24 cellular contexts compared by ENCODE assay signal in genomic region chr4:28279249-28279648, GRCh38.
A peak's percentile ranks its signal among the peaks of the same experiment; 100 is the strongest.
DNase-seq lines count a peak whose midpoint lies in the region; ATAC-seq and TF ChIP-seq lines count a peak whose summit lies in the region.
"Had no signal": no experiment of that assay in that cellular context is flagged by ENCODE, and none has a peak within 500 bp of the region (broad histone marks: within the 10 kb centered on the region; RNA-seq: fewer than 3 reads in every experiment).

No MANE protein-coding gene starts in this region.

- in situ Hi-C loops in mammary epithelial cell (cut with MboI; ENCODE audit: low sequenced_read_pairs in 2 of 2), result no loop called here

- peak in 1 of 2 experiments; percentile 22 for DNase-seq in Caco-2
- no peak for DNase-seq in mammary epithelial cell
- peak in 1 of 2 donors; percentile 71 for DNase-seq in foreskin keratinocyte
- peak in 1 of 2 donors; percentile 2 for DNase-seq in trophoblast cell
- DNase-seq in hippocampal formation (lab: John Stamatoyannopoulos, UW), result no peak
- DNase-seq in AG08396 (ENCODE audit: low spot score), result no peak
- DNase-seq in NCI-H2029 treated with DMSO at 0.1 percent for 48 hours (lab: John Stamatoyannopoulos, UW), result no peak
- DNase-seq: EL, GF-D8, GOT3, HCEC 1CT, KBM-7, NCI-H1105 treated with DMSO at 0.1 percent for 48 hours, NCI-H2081 treated with DMSO at 0.1 percent for 48 hours, NCI-H2171 treated with DMSO at 0.1 percent for 48 hours, NCI-H446, NCI-H526, OCI-M1 had no signal

- dilution Hi-C loops in mammary epithelial cell (cut with HindIII; ENCODE audit: low sequenced_read_pairs), result no loop called here

- H3K27me3 ChIP-seq in Caco-2 (replicated peaks; ENCODE audit: control insufficient read depth, insufficient read depth, low read length), result no peaks in the 10 kb centered on the region
- no peaks in the 10 kb centered on the region for H3K27me3 ChIP-seq in mammary epithelial cell (ENCODE audit: insufficient read depth, low read length)
- no peaks in the 10 kb centered on the region for H3K27me3 ChIP-seq in foreskin keratinocyte
- H3K27me3 ChIP-seq in trophoblast cell (ENCODE audit: insufficient read depth, low read length), result no peaks in the 10 kb centered on the region
- H3K27me3 ChIP-seq: SJSA1 had no signal

- peak overlapping the region; percentile 95 for H2BK5ac ChIP-seq in trophoblast cell (ENCODE audit: low read depth, low read length, poor library complexity)

- H4K91ac ChIP-seq in trophoblast cell (ENCODE audit: low read depth, low read length), result peak overlapping the region; percentile 87

- BruUV-seq in Caco-2 (replicated peaks; lab: Mats Ljungman, UMichigan) (no TSS peak), mammary epithelial cell (replicated peaks; lab: Mats Ljungman, UMichigan) (no TSS peak)

- H2AFZ ChIP-seq in mammary epithelial cell (ENCODE audit: low read depth, low read length), result peak overlapping the region; percentile 20
- no peak overlapping the region for H2AFZ ChIP-seq in trophoblast cell (ENCODE audit: insufficient read depth, low read length, poor library complexity)

- ATAC-seq in foreskin keratinocyte, result no peak
- ATAC-seq in GM19452 (IDR thresholded peaks at IDR 0.05; ENCODE audit: unreplicated experiment), result no peak
- ATAC-seq: Right ventricle myocardium inferior had no signal

- H3K79me1 ChIP-seq in trophoblast cell (ENCODE audit: low read length), result peaks cover 28% of the 10 kb centered on the region

- TF ChIP-seq CTCF in Caco-2 (IDR thresholded peaks at IDR 0.05; ENCODE audit: insufficient read depth in 1 of 2, low read depth in 1 of 2, low read length in 1 of 2, severe bottlenecking in 1 of 2, unreplicated experiment in 1 of 2) (no peak), mammary epithelial cell (conservative IDR thresholded peaks at IDR 0.05 in 1 of 2, IDR thresholded peaks at IDR 0.05 in 1 of 2; ENCODE audit: extremely low read depth in 1 of 2, insufficient read depth in 1 of 2, low read depth in 1 of 2, low read length in 2 of 2) (no peak), foreskin keratinocyte (conservative IDR thresholded peaks at IDR 0.05) (no peak)

- H3K4me1 Mint-ChIP-seq in Caco-2 (ENCODE audit: low read depth, unreplicated experiment), result peaks cover 46% of the 10 kb centered on the region
- H3K4me1 Mint-ChIP-seq: B cell, CD14-positive monocyte had no signal

- H3K36me3 Mint-ChIP-seq in Caco-2 (ENCODE audit: insufficient read depth, unreplicated experiment), result peaks cover 14% of the 10 kb centered on the region
- H3K36me3 Mint-ChIP-seq: CD14-positive monocyte had no signal

- H3K36me3 ChIP-seq in Caco-2 (ENCODE audit: control insufficient read depth, insufficient read depth, low read length) (no peaks in the 10 kb centered on the region), mammary epithelial cell (ENCODE audit: insufficient read depth, low read length) (no peaks in the 10 kb centered on the region), trophoblast cell (ENCODE audit: control insufficient read depth in 1 of 2, insufficient read depth in 2 of 2, low read length in 2 of 2) (no peaks in the 10 kb centered on the region)
- H3K36me3 ChIP-seq: SJSA1 had no signal

- peak overlapping the region; percentile 87 for H3K27ac Mint-ChIP-seq in Caco-2 (ENCODE audit: unreplicated experiment)
- H3K27ac Mint-ChIP-seq: B cell, CD14-positive monocyte had no signal

- H3K4me2 ChIP-seq in mammary epithelial cell (ENCODE audit: insufficient read depth, low read depth, low read length), result no peak overlapping the region
- H3K4me2 ChIP-seq in trophoblast cell (ENCODE audit: low read length), result no peak overlapping the region

- intact Hi-C loops in Caco-2 (cut with micrococcal nuclease; ENCODE audit: unreplicated experiment), result no loop called here
- intact Hi-C loops in mammary epithelial cell (cut with micrococcal nuclease), result no loop called here

- no peak overlapping the region for H4K8ac ChIP-seq in trophoblast cell (ENCODE audit: low read depth, low read length)

- CTCF ChIA-PET in Caco-2 (lab: Charles Lee), result no interaction called here
- CTCF ChIA-PET in mammary epithelial cell (lab: Charles Lee; ENCODE audit: low non-redundant PET), result no interaction called here

- H3K9me3 ChIP-seq in Caco-2, result no peaks in the 10 kb centered on the region; the same call in 1 of the 2 replicates
- H3K9me3 ChIP-seq in mammary epithelial cell (replicated peaks; ENCODE audit: insufficient read depth, low read length), result peaks cover 3% of the 10 kb centered on the region
- H3K9me3 ChIP-seq in trophoblast cell (ENCODE audit: insufficient read depth, low read depth, low read length), result no peaks in the 10 kb centered on the region
- H3K9me3 ChIP-seq: SJSA1 had no signal

- H3K79me2 ChIP-seq in mammary epithelial cell (ENCODE audit: insufficient read depth, low read length) (no peaks in the 10 kb centered on the region), trophoblast cell (ENCODE audit: control insufficient read depth, insufficient read depth, low read length, poor library complexity) (peaks cover 13% of the 10 kb centered on the region)

- no peak overlapping the region for H3K23ac ChIP-seq in trophoblast cell (ENCODE audit: low read length)

- H3K9ac ChIP-seq in mammary epithelial cell (ENCODE audit: insufficient read depth, low read length) (no peak overlapping the region), trophoblast cell (ENCODE audit: low read length) (no peak overlapping the region)

- no peaks in the 10 kb centered on the region for H4K20me1 ChIP-seq in mammary epithelial cell (ENCODE audit: insufficient read depth, low read length)

- H4K12ac ChIP-seq in trophoblast cell (ENCODE audit: low read depth, low read length), result no peak overlapping the region

- H3K27ac ChIP-seq in mammary epithelial cell (ENCODE audit: insufficient read depth, low read depth, low read length), result peak overlapping the region; percentile 64
- H3K27ac ChIP-seq in foreskin keratinocyte, result peak overlapping the region; percentile 33
- peak overlapping the region; percentile 100 for H3K27ac ChIP-seq in trophoblast cell (ENCODE audit: low read depth, low read length)
- H3K27ac ChIP-seq: HL-60, SJSA1 had no signal

- no peaks in the 10 kb centered on the region for H3K27me3 Mint-ChIP-seq in Caco-2 (ENCODE audit: insufficient read depth, unreplicated experiment)
- H3K27me3 Mint-ChIP-seq: B cell had no signal

- H3K18ac ChIP-seq in trophoblast cell (ENCODE audit: low read length), result no peak overlapping the region

- 100% methylated on average over 2 of the region's 2 CpGs for WGBS in mammary epithelial cell (ENCODE audit: low coverage, missing lambda C conversion rate)
- WGBS in trophoblast cell (ENCODE audit: extremely low coverage, insufficient coverage, insufficient read length), result no CpG with 5 or more reads among the region's 2 CpGs

- H3K4ac ChIP-seq in trophoblast cell (ENCODE audit: low read depth, low read length), result no peak overlapping the region

- no peak overlapping the region for H3K4me3 ChIP-seq in Caco-2 (ENCODE audit: low read depth, low read length)
- H3K4me3 ChIP-seq in mammary epithelial cell (replicated peaks in 1 of 3; ENCODE audit: insufficient read depth in 1 of 3, low read depth in 2 of 3, low read length in 3 of 3), result no peak overlapping the region
- no peak overlapping the region for H3K4me3 ChIP-seq in trophoblast cell (ENCODE audit: low read depth, low read length)
- H3K4me3 ChIP-seq: SJSA1 had no signal

- H3K4me1 ChIP-seq in Caco-2 (peaks cover 57% of the 10 kb centered on the region), mammary epithelial cell (ENCODE audit: insufficient read depth, low read length) (peaks cover 22% of the 10 kb centered on the region), foreskin keratinocyte (peaks cover 4% of the 10 kb centered on the region), trophoblast cell (ENCODE audit: control insufficient read depth in 1 of 2, insufficient read depth in 2 of 2, low read length in 2 of 2) (peaks cover 13 to 18% of the 10 kb centered on the region in 2 experiments)
- H3K4me1 ChIP-seq: SJSA1 had no signal

- H2BK120ac ChIP-seq in trophoblast cell (ENCODE audit: insufficient read depth, low read length, poor library complexity), result peak overlapping the region; percentile 93

- POLR2A ChIA-PET in Caco-2 (lab: Charles Lee), result no interaction called here

- H3K14ac ChIP-seq in trophoblast cell (ENCODE audit: low read length), result peak overlapping the region; percentile 51

- H3K9me3 Mint-ChIP-seq in Caco-2 (ENCODE audit: unreplicated experiment), result peaks cover 19% of the 10 kb centered on the region

- H3K4me3 Mint-ChIP-seq in Caco-2 (ENCODE audit: unreplicated experiment), result peak overlapping the region; percentile 17
- H3K4me3 Mint-ChIP-seq: B cell, CD14-positive monocyte had no signal

- no peak overlapping the region for H2AK5ac ChIP-seq in trophoblast cell (ENCODE audit: low read length)

- no peak overlapping the region for H2BK12ac ChIP-seq in trophoblast cell (ENCODE audit: low read length)

Comparison
In these comparisons a context has a peak if more than half of its experiments do, and no peak if none do; other contexts are left out.
1. H3K27ac ChIP-seq: peak in every context shown above with its lines; median percentile 100 in trophoblast cell; 64 in mammary epithelial cell; 33 in foreskin keratinocyte.